ENCODE assay signal across 8 cellular contexts in genomic region chr1:77779529-77780281, GRCh38. TPM values are rescaled to one million over a fixed set of nuclear protein-coding genes. Genes with fewer than 3 reads are reported as not detected.
A peak's percentile ranks its signal among the peaks of the same experiment; 100 is the strongest.
DNase-seq lines count a peak whose midpoint lies in the region; ATAC-seq and TF ChIP-seq lines count a peak whose summit lies in the region.

Gene MIGA1 (plus strand): TSS chr1:77779649. CDS start chr1:77783253, 3,604 bp downstream.

- H3K36me3 Mint-ChIP-seq in nephron (ENCODE audit: low read depth), result peaks cover 16% of the 10 kb centered on the region

- H3K79me2 ChIP-seq in Loucy (ENCODE audit: insufficient read depth, low read length), result peaks cover 40% of the 10 kb centered on the region

- H3K9me2 ChIP-seq in Loucy (replicated peaks; ENCODE audit: low read depth, low read length), result no peaks in the 10 kb centered on the region

- H3K4me1 Mint-ChIP-seq in nephron, result peaks cover 16% of the 10 kb centered on the region

- peak; percentile 97 for ATAC-seq in RWPE2 (ENCODE audit: low read depth)
- peak; percentile 99 for ATAC-seq in stimulated activated naive CD8-positive, alpha-beta T cell treated with anti-CD3 and anti-CD28 coated beads, Interleukin-15, Interleukin-2, amounts not matched to agents 100 U/mL and 50 U/mL, for 24 hours

- H3K9me3 Mint-ChIP-seq in nephron, result peaks cover 3% of the 10 kb centered on the region

- H2AFZ ChIP-seq in Loucy (ENCODE audit: low read length), result peak within 1 kb of the TSS; percentile 100

- H3K27ac Mint-ChIP-seq in nephron, result peak within 1 kb of the TSS; percentile 89 to 97 (median 89)

- peak within 1 kb of the TSS; percentile 93 for H3K4me2 ChIP-seq in Loucy (ENCODE audit: low read depth, low read length, poor library complexity, severe bottlenecking)

- peak; percentile 94 for DNase-seq in ELR (ENCODE audit: low read depth)
- DNase-seq in H7, result peak; percentile 89
- peak; percentile 92 for DNase-seq in RWPE2 (ENCODE audit: low spot score)
- DNase-seq in activated T-helper 9 cell treated with anti-CD3 and anti-CD28 coated beads, Interleukin-2, amount 50 U/mL, for 16 hours (ENCODE audit: low read depth), result peak; percentile 70
- DNase-seq in fibroblast of the aortic adventitia (ENCODE audit: low read depth), result peak; percentile 92
- peak; percentile 85 for DNase-seq in stimulated activated naive CD8-positive, alpha-beta T cell treated with anti-CD3 and anti-CD28 coated beads, Interleukin-15, Interleukin-2, amounts not matched to agents 100 U/mL and 50 U/mL, for 24 hours

- H3K4me1 ChIP-seq in Loucy (ENCODE audit: insufficient read depth, low read length, poor library complexity, severe bottlenecking) (peaks cover 35% of the 10 kb centered on the region), RWPE2 (ENCODE audit: insufficient read depth, poor library complexity, severe bottlenecking) (peaks cover 10% of the 10 kb centered on the region)

- no peak for TF ChIP-seq CTCF in Loucy (conservative IDR thresholded peaks at IDR 0.05; ENCODE audit: low read length)
- no peak for TF ChIP-seq CTCF in RWPE2 (IDR thresholded peaks at IDR 0.05; ENCODE audit: poor library complexity, severe bottlenecking)
- TF ChIP-seq CTCF in fibroblast of the aortic adventitia (IDR thresholded peaks at IDR 0.05; ENCODE audit: insufficient read depth, low read length), result no peak
- no peak for TF ChIP-seq CTCF in nephron (IDR thresholded peaks at IDR 0.05; ENCODE audit: unreplicated experiment in 3 of 3)

- peak within 1 kb of the TSS; percentile 75 for H3K9ac ChIP-seq in Loucy (ENCODE audit: low read depth, low read length, poor library complexity, severe bottlenecking)

- H3F3A ChIP-seq in Loucy (ENCODE audit: low read depth), result 0 out of 2 replicates have a peak, but pooled peaks cover 7% of the 10 kb centered on the region

- H4K20me1 ChIP-seq in Loucy (ENCODE audit: insufficient read depth, low read length, poor library complexity, severe bottlenecking), result peaks cover 16% of the 10 kb centered on the region

- H3K36me3 ChIP-seq in H7 (replicated peaks; ENCODE audit: control insufficient read depth, insufficient read depth, low read length) (peaks cover 1% of the 10 kb centered on the region; the same call in 1 of the 2 replicates), Loucy (ENCODE audit: insufficient read depth, low read length) (peaks cover 5% of the 10 kb centered on the region; the same call in 1 of the 2 replicates), RWPE2 (ENCODE audit: low read depth) (peaks cover 18% of the 10 kb centered on the region)

- H3K4me3 ChIP-seq in H7 (ENCODE audit: insufficient read depth, low read depth, low read length), result peak within 1 kb of the TSS; percentile 89
- H3K4me3 ChIP-seq in Loucy (ENCODE audit: low read length, poor library complexity, severe bottlenecking), result peak within 1 kb of the TSS; percentile 99
- peak within 1 kb of the TSS; percentile 77 for H3K4me3 ChIP-seq in RWPE2 (ENCODE audit: severe bottlenecking)
- H3K4me3 ChIP-seq in fibroblast of the aortic adventitia (ENCODE audit: low read depth, low read length), result peak within 1 kb of the TSS; percentile 87

- H3K27me3 ChIP-seq in H7 (ENCODE audit: control insufficient read depth, insufficient read depth, low read length) (no peaks in the 10 kb centered on the region), Loucy (ENCODE audit: insufficient read depth, low read length, poor library complexity, severe bottlenecking) (no peaks in the 10 kb centered on the region), RWPE2 (ENCODE audit: insufficient read depth, poor library complexity, severe bottlenecking) (no peaks in the 10 kb centered on the region)

- H3K27ac ChIP-seq in RWPE2 (ENCODE audit: poor library complexity, severe bottlenecking), result peak within 1 kb of the TSS; percentile 29

- no peaks in the 10 kb centered on the region for H3K27me3 Mint-ChIP-seq in nephron (ENCODE audit: low read depth)

- H3K9me3 ChIP-seq in Loucy (ENCODE audit: insufficient read depth, low read depth, low read length), result no peaks in the 10 kb centered on the region
- no peaks in the 10 kb centered on the region for H3K9me3 ChIP-seq in RWPE2 (ENCODE audit: severe bottlenecking)

- peak within 1 kb of the TSS; percentile 95 to 98 (median 98) for H3K4me3 Mint-ChIP-seq in nephron

RNA-seq across cellular contexts. Expression of gene MIGA1, which starts in this region (rescaled TPM):
- total RNA-seq in H7 (2014; rRNA removed; shearing (Covaris generic)), result 7.1 and 9.1 TPM in 2 replicates
- total RNA-seq in fibroblast of the aortic adventitia (ENCODE audit: low replicate concordance), result 19.3 and 32.4 TPM in 2 replicates

Comparison
In these comparisons a context has a peak if more than half of its experiments do, and no peak if none do; other contexts are left out.
1. Peak in every context shown above with its lines: DNase-seq, ATAC-seq, H3K4me3 ChIP-seq and H3K27ac ChIP-seq.